Comparison of ENCODE assay signal across 20 cellular contexts in genomic region chr20:14342910-14343309, GRCh38. TPM values are rescaled to one million over a fixed set of nuclear protein-coding genes. Genes with fewer than 3 reads are reported as not detected.
A peak's percentile ranks its signal among the peaks of the same experiment; 100 is the strongest.
DNase-seq lines count a peak whose midpoint lies in the region; ATAC-seq and TF ChIP-seq lines count a peak whose summit lies in the region.
"Had no signal": no experiment of that assay in that cellular context is flagged by ENCODE, and none has a peak within 500 bp of the region (broad histone marks: within the 10 kb centered on the region; RNA-seq: fewer than 3 reads in every experiment).

No MANE protein-coding gene starts in this region.

- H3K27ac ChIP-seq in 22Rv1 = peak overlapping the region; percentile 74; the same call in 1 of the 2 replicates
- no peak overlapping the region for H3K27ac ChIP-seq in GM23338 (ENCODE audit: low read depth)
- no peak overlapping the region for H3K27ac ChIP-seq in colonic mucosa
- H3K27ac ChIP-seq: BLaER1 treated with 17β-estradiol and CSF1 and Interleukin-3, amounts not matched to agents 10 nM and 100 nM; PC-9; RWPE1 had no signal

- no peaks in the 10 kb centered on the region for H3K36me3 Mint-ChIP-seq in GM23338 (ENCODE audit: low read depth)
- H3K36me3 Mint-ChIP-seq: CD8-positive, alpha-beta T cell had no signal

- H3K9me2 ChIP-seq in GM23338 (ENCODE audit: insufficient read depth) = no peaks in the 10 kb centered on the region; the same call in 1 of the 2 replicates

- peak overlapping the region; percentile 33; the same call in 1 of the 2 replicates for H3K27ac Mint-ChIP-seq in GM23338
- H3K27ac Mint-ChIP-seq: CD8-positive, alpha-beta T cell had no signal

- H3K9ac ChIP-seq in colonic mucosa (ENCODE audit: low read depth in 2 of 2, low read length in 2 of 2) = no peak overlapping the region
- H3K9ac ChIP-seq: BLaER1 treated with 17β-estradiol and CSF1 and Interleukin-3, amounts not matched to agents 10 nM and 100 nM had no signal

- H3K9me3 Mint-ChIP-seq in GM23338 = no peaks in the 10 kb centered on the region

- no peaks in the 10 kb centered on the region for H3K79me2 ChIP-seq in GM23338 (replicated peaks; ENCODE audit: insufficient read depth)

- no peak overlapping the region for H3K4me3 ChIP-seq in GM23338
- no peak overlapping the region for H3K4me3 ChIP-seq in colonic mucosa
- no peak overlapping the region for H3K4me3 ChIP-seq in mucosa of descending colon
- H3K4me3 ChIP-seq: BLaER1 treated with 17β-estradiol and CSF1 and Interleukin-3, amounts not matched to agents 10 nM and 100 nM; PC-9 had no signal

- H3K36me3 ChIP-seq in GM23338 (ENCODE audit: insufficient read depth) = no peaks in the 10 kb centered on the region
- H3K36me3 ChIP-seq in colonic mucosa = no peaks in the 10 kb centered on the region
- H3K36me3 ChIP-seq in mucosa of descending colon (ENCODE audit: low read depth) = no peaks in the 10 kb centered on the region
- H3K36me3 ChIP-seq: BLaER1 treated with 17β-estradiol and CSF1 and Interleukin-3, amounts not matched to agents 10 nM and 100 nM had no signal

- intact Hi-C loops in colonic mucosa (cut with DNase I) = no loop called here
- intact Hi-C loops in mucosa of descending colon (cut with DNase I, micrococcal nuclease) = no loop called here

- ATAC-seq in GM23338 = peak; percentile 79
- ATAC-seq in mucosa of descending colon = peak; percentile 86
- no peak for ATAC-seq in HG02973 (IDR thresholded peaks at IDR 0.05; ENCODE audit: unreplicated experiment)
- ATAC-seq: CD8-positive, alpha-beta T cell had no signal

- H3K4me1 ChIP-seq in GM23338 (ENCODE audit: insufficient read depth) = 0 out of 2 replicates have a peak, but pooled peaks cover 3% of the 10 kb centered on the region
- no peaks in the 10 kb centered on the region for H3K4me1 ChIP-seq in colonic mucosa
- no peaks in the 10 kb centered on the region for H3K4me1 ChIP-seq in mucosa of descending colon (ENCODE audit: low read depth)

- H3F3A ChIP-seq in GM23338 (replicated peaks; ENCODE audit: low read depth) = no peaks in the 10 kb centered on the region

- no peak overlapping the region for H3K4me3 Mint-ChIP-seq in GM23338
- H3K4me3 Mint-ChIP-seq: CD8-positive, alpha-beta T cell had no signal

- DNase-seq in GM23338 (ENCODE audit: low spot score) (peak; percentile 10), colonic mucosa (peak; percentile 19), mucosa of descending colon (peak in 1 of 3 donors; percentile 40), 8988T (no peak), T-helper 9 cell (no peak)
- DNase-seq: CD8-positive, alpha-beta T cell; DMS79; GOT3; KBM-7; MV-4-11; NCI-H187; NCI-H2227 treated with DMSO at 0.1 percent for 48 hours; NCI-H510A treated with DMSO at 0.1 percent for 48 hours; NCI-H82; PC-9; SIG-M5 had no signal

- H3K27me3 ChIP-seq in GM23338 (ENCODE audit: insufficient read depth) (no peaks in the 10 kb centered on the region), colonic mucosa (no peaks in the 10 kb centered on the region)
- H3K27me3 ChIP-seq: BLaER1 treated with 17β-estradiol and CSF1 and Interleukin-3, amounts not matched to agents 10 nM and 100 nM had no signal

- H4K20me1 ChIP-seq in GM23338 (replicated peaks; ENCODE audit: insufficient read depth) = no peaks in the 10 kb centered on the region
- H4K20me1 ChIP-seq: BLaER1 treated with 17β-estradiol and CSF1 and Interleukin-3, amounts not matched to agents 10 nM and 100 nM had no signal

- no peak overlapping the region for H3K4me2 ChIP-seq in GM23338
- H3K4me2 ChIP-seq: PC-9 had no signal

- no peak for TF ChIP-seq CTCF in 22Rv1 (IDR thresholded peaks at IDR 0.05)
- no peak for TF ChIP-seq CTCF in GM23338 (conservative IDR thresholded peaks at IDR 0.05; ENCODE audit: low read depth in 2 of 2)
- TF ChIP-seq CTCF in colonic mucosa (IDR thresholded peaks at IDR 0.05) = no peak
- TF ChIP-seq CTCF in mucosa of descending colon (IDR thresholded peaks at IDR 0.05) = no peak

- no peak overlapping the region for H2AFZ ChIP-seq in GM23338
- H2AFZ ChIP-seq: PC-9 had no signal

- no peaks in the 10 kb centered on the region for H3K9me3 ChIP-seq in colonic mucosa
- H3K9me3 ChIP-seq in mucosa of descending colon = no peaks in the 10 kb centered on the region
- H3K9me3 ChIP-seq: BLaER1 treated with 17β-estradiol and CSF1 and Interleukin-3, amounts not matched to agents 10 nM and 100 nM had no signal

- peaks cover 4% of the 10 kb centered on the region for H3K27me3 Mint-ChIP-seq in GM23338 (ENCODE audit: insufficient read depth, low read depth, poor library complexity)

- H3K4me1 Mint-ChIP-seq in GM23338 = peaks cover 7% of the 10 kb centered on the region; the same call in 2 of the 3 replicates

TF ChIP-seq in GM23338, 12 proteins besides CTCF, POLR2A, EP300 and RAD21 (continues in another document):
- no peak for TF ChIP-seq CREB1 (CRISPR knock-in tag; IDR thresholded peaks at IDR 0.05; ENCODE audit: low read depth)
- TF ChIP-seq ZNF462 (CRISPR knock-in tag; IDR thresholded peaks at IDR 0.05) = no peak
- TF ChIP-seq ETS1 (IDR thresholded peaks at IDR 0.05) = no peak
- no peak for TF ChIP-seq EZH2phosphoT487 (IDR thresholded peaks at IDR 0.05; ENCODE audit: unreplicated experiment)
- TF ChIP-seq ZNF114 (CRISPR knock-in tag; IDR thresholded peaks at IDR 0.05) = no peak
- no peak for TF ChIP-seq JUNB (IDR thresholded peaks at IDR 0.05; ENCODE audit: unreplicated experiment)
- TF ChIP-seq POLR2AphosphoS5 (IDR thresholded peaks at IDR 0.05; ENCODE audit: low read depth) = no peak

RNA-seq across cellular contexts. Expression of gene FLRT3, which starts 5.5 kb away (rescaled TPM):
- total RNA-seq in GM23338 (2014; rRNA removed; shearing (Covaris generic)) = 0.17 and 0.19 TPM in 2 replicates
- polyA plus RNA-seq in GM23338 (2016; fragmentation: Nextera tagmentation; extraction: Ambion mirVana) = 0.26 and 0.45 TPM in 2 replicates
- 1 to 10 TPM in 1 of 2 donors, under 1 TPM in 1; 0.86 to 4.6 TPM for total RNA-seq in colonic mucosa
- total RNA-seq in mucosa of descending colon = 1 to 10 TPM; 2.7 to 8.6 (median 3.2) TPM
- total RNA-seq: CD8-positive, alpha-beta T cell had no signal

Comparison
In these comparisons a context has a peak if more than half of its experiments do, and no peak if none do; other contexts are left out.
1. DNase-seq: peak in GM23338 (single experiment) and colonic mucosa (single experiment); none in 8988T (single experiment) and T-helper 9 cell (single experiment).